In the genomic region with DNA sequence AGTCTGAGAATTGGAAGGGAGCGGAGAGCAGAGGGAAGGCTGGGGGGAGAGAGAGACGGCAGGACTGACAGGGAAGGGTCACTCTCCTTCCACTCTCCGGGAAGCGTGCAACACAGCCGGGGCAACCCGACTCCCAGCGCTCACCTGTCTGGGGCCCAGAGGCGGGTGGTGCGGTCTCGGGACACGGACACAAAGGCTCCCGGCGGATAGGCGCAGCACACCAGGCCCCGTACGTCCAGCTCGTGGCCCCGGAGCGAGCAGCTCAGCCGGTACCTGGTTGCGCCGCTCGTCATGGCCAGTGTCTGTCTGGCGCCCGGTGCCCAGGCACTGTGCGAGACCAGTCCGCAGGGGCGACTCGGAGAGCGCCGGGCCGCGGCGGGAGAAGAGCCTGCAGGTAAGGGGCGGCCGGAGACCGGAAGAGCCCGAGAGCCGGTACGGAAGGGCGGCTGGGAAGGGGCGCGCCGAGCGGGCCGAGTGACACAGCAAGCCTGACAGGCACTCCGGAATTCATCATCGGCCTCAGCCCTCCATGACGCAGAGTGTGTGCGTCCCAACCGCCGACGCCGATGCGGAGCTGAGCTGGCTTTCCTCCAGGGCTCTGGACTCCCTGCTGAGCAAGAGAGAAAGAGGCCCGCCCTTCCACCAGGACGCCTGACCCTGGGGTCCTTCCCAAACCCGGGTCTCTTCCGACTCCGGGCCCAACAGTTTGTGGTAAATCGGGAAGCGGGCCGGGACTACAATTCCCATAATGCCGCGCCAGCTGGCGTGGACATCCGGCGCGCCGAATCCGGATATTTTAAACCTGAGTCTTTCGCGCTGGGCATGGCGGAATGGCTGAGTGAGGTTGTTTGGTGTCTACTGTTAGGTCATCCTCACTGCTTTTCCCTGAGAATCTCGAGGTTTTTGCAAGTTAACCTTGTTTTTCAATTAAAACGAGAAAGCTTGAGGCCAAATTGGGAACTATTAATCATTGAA, we compare ENCODE assay signal across 8 cellular contexts. TPM values are rescaled to one million over a fixed set of nuclear protein-coding genes. Genes with fewer than 3 reads are reported as not detected.
DNase-seq lines count a peak whose midpoint lies in the region; ATAC-seq and TF ChIP-seq lines count a peak whose summit lies in the region.

A gene (minus strand): TSS at position 490 of the 975 bp plus-strand sequence. CDS start 197 bp downstream, at position 293.

- ATAC-seq in GM18520 (IDR thresholded peaks at IDR 0.05; ENCODE audit: unreplicated experiment) (peak; percentile 94), HG03064 (IDR thresholded peaks at IDR 0.05; ENCODE audit: low read depth, unreplicated experiment) (peak; percentile 99)

- TF ChIP-seq CTCF in WERI-Rb-1 (IDR thresholded peaks at IDR 0.05; ENCODE audit: low read depth, low read length) (0 out of 2 replicates have a peak, but pooled peaks have one; percentile 22), mammary epithelial cell (conservative IDR thresholded peaks at IDR 0.05 in 1 of 2, IDR thresholded peaks at IDR 0.05 in 1 of 2; ENCODE audit: extremely low read depth in 1 of 2, insufficient read depth in 1 of 2, low read depth in 1 of 2, low read length in 2 of 2) (peak in 1 of 2 donors; percentile 33), smooth muscle cell (IDR thresholded peaks at IDR 0.05; ENCODE audit: borderline replicate concordance, insufficient read depth, poor library complexity, severe bottlenecking) (no peak)

- H3K36me3 ChIP-seq in WERI-Rb-1 (peaks cover 13% of the 10 kb centered on the region), mammary epithelial cell (ENCODE audit: insufficient read depth, low read length) (no peaks in the 10 kb centered on the region), smooth muscle cell (ENCODE audit: low read depth) (no peaks in the 10 kb centered on the region)

- peaks cover 49% of the 10 kb centered on the region for H3K79me2 ChIP-seq in mammary epithelial cell (ENCODE audit: insufficient read depth, low read length)
- H3K79me2 ChIP-seq in smooth muscle cell (ENCODE audit: low read depth) = peaks cover 49% of the 10 kb centered on the region

- H3K4me2 ChIP-seq in mammary epithelial cell (ENCODE audit: insufficient read depth, low read depth, low read length) (peak within 1 kb of the TSS; percentile 94), smooth muscle cell (peak within 1 kb of the TSS; percentile 99)

- no peaks in the 10 kb centered on the region for H3K9me3 ChIP-seq in WERI-Rb-1 (ENCODE audit: severe bottlenecking)
- no peaks in the 10 kb centered on the region for H3K9me3 ChIP-seq in mammary epithelial cell (replicated peaks; ENCODE audit: insufficient read depth, low read length)
- H3K9me3 ChIP-seq in smooth muscle cell (replicated peaks; ENCODE audit: low read depth) = no peaks in the 10 kb centered on the region

- CTCF ChIA-PET in mammary epithelial cell (lab: Charles Lee; ENCODE audit: low non-redundant PET) = interaction anchor here (0.7 kb wide), 2 partner anchors 21 to 51 kb away, joined by 3 to 4 read pairs; no protein-coding TSS in a partner anchor

- H3K4me3 ChIP-seq in WERI-Rb-1 (ENCODE audit: low read depth, low read length) (peak within 1 kb of the TSS; percentile 90), mammary epithelial cell (replicated peaks in 1 of 3; ENCODE audit: insufficient read depth in 1 of 3, low read depth in 2 of 3, low read length in 3 of 3) (peak within 1 kb of the TSS; percentile 84 to 98 (median 93)), smooth muscle cell (peak within 1 kb of the TSS; percentile 93)

- WGBS in mammary epithelial cell (ENCODE audit: low coverage, missing lambda C conversion rate) = under 1% methylated on average over 42 of the region's 76 CpGs
- WGBS in smooth muscle cell (ENCODE audit: low lambda C conversion rate) = 1% methylated on average over 66 of the region's 76 CpGs

- BruUV-seq in mammary epithelial cell (replicated peaks; lab: Mats Ljungman, UMichigan) = no TSS peak

- dilution Hi-C loops in mammary epithelial cell (cut with HindIII; ENCODE audit: low sequenced_read_pairs) = no loop called here

- H3K27me3 ChIP-seq in WERI-Rb-1 (ENCODE audit: insufficient read depth, low read depth, severe bottlenecking) (no peaks in the 10 kb centered on the region), mammary epithelial cell (ENCODE audit: insufficient read depth, low read length) (no peaks in the 10 kb centered on the region), smooth muscle cell (ENCODE audit: low read depth) (no peaks in the 10 kb centered on the region)

- intact Hi-C loops in mammary epithelial cell (cut with micrococcal nuclease) = loop anchor here (1.0 to 5.0 kb wide), 3 partner anchors 9 to 250 kb away; a partner anchor contains a TSS

- H3F3A ChIP-seq in smooth muscle cell (ENCODE audit: low read depth) = no peaks in the 10 kb centered on the region

- H3K4me1 ChIP-seq in mammary epithelial cell (ENCODE audit: insufficient read depth, low read length) = peaks cover 21% of the 10 kb centered on the region
- H3K4me1 ChIP-seq in smooth muscle cell (ENCODE audit: low read depth) = peaks cover 19% of the 10 kb centered on the region

- H4K20me1 ChIP-seq in mammary epithelial cell (ENCODE audit: insufficient read depth, low read length) (no peaks in the 10 kb centered on the region), smooth muscle cell (ENCODE audit: low read depth) (peaks cover 22% of the 10 kb centered on the region)

- H2AFZ ChIP-seq in mammary epithelial cell (ENCODE audit: low read depth, low read length) (peak within 1 kb of the TSS; percentile 96), smooth muscle cell (ENCODE audit: low read depth) (peak within 1 kb of the TSS; percentile 94)

- H3K27ac ChIP-seq in WERI-Rb-1 (peak within 1 kb of the TSS; percentile 97), mammary epithelial cell (ENCODE audit: insufficient read depth, low read depth, low read length) (peak within 1 kb of the TSS; percentile 96), smooth muscle cell (ENCODE audit: low read depth) (peak within 1 kb of the TSS; percentile 99)

- DNase-seq in A172 (ENCODE audit: low spot score) (peak; percentile 85), NCI-H2107 treated with DMSO at 0.1 percent for 48 hours (lab: John Stamatoyannopoulos, UW; ENCODE audit: unreplicated experiment) (peak; percentile 79), WERI-Rb-1 (peak; percentile 88), mammary epithelial cell (peak; percentile 93), iPS-NIHi11 (ENCODE audit: low spot score) (peak; percentile 93), smooth muscle cell (lab: John Stamatoyannopoulos, UW; ENCODE audit: unreplicated experiment) (peak; percentile 86)

- H3K9ac ChIP-seq in mammary epithelial cell (ENCODE audit: insufficient read depth, low read length) (peak within 1 kb of the TSS; percentile 94), smooth muscle cell (ENCODE audit: low read depth) (peak within 1 kb of the TSS; percentile 99)

- in situ Hi-C loops in mammary epithelial cell (cut with MboI; ENCODE audit: low sequenced_read_pairs in 2 of 2) = no loop called here

RNA-seq across cellular contexts. Expression of the gene that starts here (rescaled TPM):
- 41.3 and 44.3 TPM in 2 replicates for total RNA-seq in A172 (2014; rRNA removed; shearing (Covaris generic))
- total RNA-seq in mammary epithelial cell (10 to 100 TPM; 34.1 to 39.7 TPM), smooth muscle cell (30.3 and 37.7 TPM in 2 replicates)
- polyA plus RNA-seq in mammary epithelial cell (16.9 TPM), smooth muscle cell (31.2 and 32.3 TPM in 2 replicates)
- polyA minus RNA-seq in mammary epithelial cell = 32.9 TPM

Comparison
In these comparisons a context has a peak if more than half of its experiments do, and no peak if none do; other contexts are left out.
1. Peak in every context shown above with its lines: DNase-seq, ATAC-seq, H3K4me3 ChIP-seq and H3K27ac ChIP-seq.